8 cellular contexts compared by ENCODE assay signal in the genomic region with DNA sequence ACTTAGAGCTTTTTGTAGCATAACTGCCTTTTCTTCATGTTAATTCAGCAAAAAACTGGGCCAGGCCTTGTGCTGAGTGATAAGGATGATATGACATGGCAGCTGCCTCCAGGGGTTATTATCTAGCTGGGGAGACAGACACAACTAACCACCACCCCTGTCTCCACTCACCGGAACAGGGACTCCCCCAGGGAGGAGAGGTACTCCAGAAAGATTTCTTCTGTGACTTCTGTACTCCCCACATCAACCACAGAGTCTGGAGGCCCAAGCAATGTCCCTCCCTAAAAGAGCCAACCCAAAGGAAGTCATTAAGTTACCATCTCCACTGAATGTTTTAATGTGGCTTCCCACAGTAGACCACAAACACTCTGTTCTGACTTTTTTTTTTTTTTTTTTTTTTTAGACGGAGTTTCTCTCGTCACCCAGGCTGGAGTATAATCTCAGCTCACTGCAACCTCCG. TPM values are rescaled to one million over a fixed set of nuclear protein-coding genes. Genes with fewer than 3 reads are reported as not detected.
A peak's percentile ranks its signal among the peaks of the same experiment; 100 is the strongest.
DNase-seq lines count a peak whose midpoint lies in the region; ATAC-seq and TF ChIP-seq lines count a peak whose summit lies in the region.

No MANE protein-coding gene starts in this region.

- peaks cover 29% of the 10 kb centered on the region for H3K4me1 Mint-ChIP-seq in activated naive CD8-positive, alpha-beta T cell treated with anti-CD3 and anti-CD28 coated beads, Interleukin-2, amount 10 ng/mL, durations not matched to agents 7 days and 5 days
- peaks cover 34% of the 10 kb centered on the region for H3K4me1 Mint-ChIP-seq in stimulated activated naive CD8-positive, alpha-beta T cell treated with anti-CD3 and anti-CD28 coated beads, Interleukin-15, Interleukin-2, amounts not matched to agents 100 ng/mL and 50 ng/mL, for 24 hours (ENCODE audit: low read depth)

- H3K4me1 ChIP-seq in Peyer's patch (no peaks in the 10 kb centered on the region), psoas muscle (no peaks in the 10 kb centered on the region)

- DNase-seq in Right ventricle myocardium superior (peak; percentile 5), left ventricle myocardium superior (no peak), Peyer's patch (peak in 2 of 3 donors; percentile 27 to 52), islet precursor cell (no peak), psoas muscle (no peak), LoVo (ENCODE audit: low spot score) (no peak)
- DNase-seq in activated naive CD8-positive, alpha-beta T cell treated with anti-CD3 and anti-CD28 coated beads, Interleukin-2, amount 10 ng/mL, durations not matched to agents 7 days and 5 days, result peak; percentile 56

- H3K4me3 ChIP-seq in Peyer's patch (no peak overlapping the region), psoas muscle (no peak overlapping the region)

- POLR2A ChIA-PET in activated naive CD8-positive, alpha-beta T cell treated with anti-CD3 and anti-CD28 coated beads, Interleukin-2, amount 10 ng/mL, durations not matched to agents 7 days and 5 days (lab: Charles Lee), result interaction anchor here (0.6 to 3.5 kb wide), 10 partner anchors 9 to 974 kb away, joined by 3 to 35 read pairs (median 5); a partner anchor contains a TSS

- H3K9me3 Mint-ChIP-seq in activated naive CD8-positive, alpha-beta T cell treated with anti-CD3 and anti-CD28 coated beads, Interleukin-2, amount 10 ng/mL, durations not matched to agents 7 days and 5 days, result no peaks in the 10 kb centered on the region
- H3K9me3 Mint-ChIP-seq in stimulated activated naive CD8-positive, alpha-beta T cell treated with anti-CD3 and anti-CD28 coated beads, Interleukin-15, Interleukin-2, amounts not matched to agents 100 ng/mL and 50 ng/mL, for 24 hours, result no peaks in the 10 kb centered on the region

- ATAC-seq in Right ventricle myocardium superior (ENCODE audit: poor library complexity) (no peak), left ventricle myocardium superior (no peak), psoas muscle (no peak)
- ATAC-seq in activated naive CD8-positive, alpha-beta T cell treated with anti-CD3 and anti-CD28 coated beads, Interleukin-2, amount 10 ng/mL, durations not matched to agents 7 days and 5 days (ENCODE audit: low read depth), result peak; percentile 93

- H3K36me3 Mint-ChIP-seq in activated naive CD8-positive, alpha-beta T cell treated with anti-CD3 and anti-CD28 coated beads, Interleukin-2, amount 10 ng/mL, durations not matched to agents 7 days and 5 days, result peaks cover 58% of the 10 kb centered on the region
- peaks cover 83% of the 10 kb centered on the region for H3K36me3 Mint-ChIP-seq in stimulated activated naive CD8-positive, alpha-beta T cell treated with anti-CD3 and anti-CD28 coated beads, Interleukin-15, Interleukin-2, amounts not matched to agents 100 ng/mL and 50 ng/mL, for 24 hours (ENCODE audit: low read depth)

- H3K27me3 ChIP-seq in Peyer's patch, result no peaks in the 10 kb centered on the region
- no peaks in the 10 kb centered on the region for H3K27me3 ChIP-seq in psoas muscle (ENCODE audit: insufficient read depth in 3 of 3, low read length in 2 of 3)

- intact Hi-C loops in Right ventricle myocardium superior (cut with DNase I) (no loop called here), left ventricle myocardium superior (cut with micrococcal nuclease) (no loop called here), psoas muscle (cut with DNase I) (loop anchor here in 1 of 2 donors (10.0 kb wide), 1 partner anchor 209 kb away; no protein-coding TSS in a partner anchor)

- no peak for TF ChIP-seq POLR2A in Peyer's patch (IDR thresholded peaks at IDR 0.05)

- H3K4me3 Mint-ChIP-seq in activated naive CD8-positive, alpha-beta T cell treated with anti-CD3 and anti-CD28 coated beads, Interleukin-2, amount 10 ng/mL, durations not matched to agents 7 days and 5 days, result peak overlapping the region; percentile 29
- H3K4me3 Mint-ChIP-seq in stimulated activated naive CD8-positive, alpha-beta T cell treated with anti-CD3 and anti-CD28 coated beads, Interleukin-15, Interleukin-2, amounts not matched to agents 100 ng/mL and 50 ng/mL, for 24 hours, result peak overlapping the region; percentile 58

- peaks cover 13% of the 10 kb centered on the region for H3K27me3 Mint-ChIP-seq in activated naive CD8-positive, alpha-beta T cell treated with anti-CD3 and anti-CD28 coated beads, Interleukin-2, amount 10 ng/mL, durations not matched to agents 7 days and 5 days
- no peaks in the 10 kb centered on the region for H3K27me3 Mint-ChIP-seq in stimulated activated naive CD8-positive, alpha-beta T cell treated with anti-CD3 and anti-CD28 coated beads, Interleukin-15, Interleukin-2, amounts not matched to agents 100 ng/mL and 50 ng/mL, for 24 hours

- peaks cover 0 to 66% (median 0%) of the 10 kb centered on the region in 3 donors for H3K36me3 ChIP-seq in Peyer's patch
- H3K36me3 ChIP-seq in psoas muscle (ENCODE audit: insufficient read depth in 1 of 2, low read depth in 1 of 2), result peaks cover 11 to 86% of the 10 kb centered on the region in 2 donors

- no peak for TF ChIP-seq CTCF in Peyer's patch (IDR thresholded peaks at IDR 0.05)
- no peak for TF ChIP-seq CTCF in psoas muscle (IDR thresholded peaks at IDR 0.05)

- peak overlapping the region; percentile 61 for H3K27ac Mint-ChIP-seq in activated naive CD8-positive, alpha-beta T cell treated with anti-CD3 and anti-CD28 coated beads, Interleukin-2, amount 10 ng/mL, durations not matched to agents 7 days and 5 days
- peak overlapping the region; percentile 88 for H3K27ac Mint-ChIP-seq in stimulated activated naive CD8-positive, alpha-beta T cell treated with anti-CD3 and anti-CD28 coated beads, Interleukin-15, Interleukin-2, amounts not matched to agents 100 ng/mL and 50 ng/mL, for 24 hours

- H3K9me3 ChIP-seq in Peyer's patch (no peaks in the 10 kb centered on the region), psoas muscle (no peaks in the 10 kb centered on the region)

- H3K27ac ChIP-seq in Peyer's patch (no peak overlapping the region), psoas muscle (no peak overlapping the region)

- 77 to 92% (median 89%) methylated on average over 4 of the region's 4 CpGs for WGBS in psoas muscle, 3 donors

RNA-seq across cellular contexts. Expression of a gene that starts 14.3 kb away (rescaled TPM):
- total RNA-seq in Right ventricle myocardium superior, result 13.9 TPM
- 12.9 TPM for total RNA-seq in left ventricle myocardium superior
- 100 to 1,000 TPM in 3 of 4 donors, 10 to 100 TPM in 1; 63.5 to 139 (median 101) TPM for total RNA-seq in Peyer's patch
- 10 to 100 TPM; 39.0 to 42.9 TPM for total RNA-seq in activated naive CD8-positive, alpha-beta T cell treated with anti-CD3 and anti-CD28 coated beads, Interleukin-2, amount 10 ng/mL, durations not matched to agents 7 days and 5 days
- total RNA-seq in psoas muscle, result 10 to 100 TPM in 2 of 4 donors, 1 to 10 TPM in 2; 7.3 to 12.2 (median 9.2) TPM
- 10 to 100 TPM; 10.3 to 14.5 (median 13.2) TPM for polyA plus RNA-seq in psoas muscle

RNA-seq across cellular contexts. Expression of a gene that starts 16.9 kb away (rescaled TPM):
- total RNA-seq in Right ventricle myocardium superior, result 38.4 TPM
- total RNA-seq in left ventricle myocardium superior, result 53.6 TPM
- 10 to 100 TPM; 22.3 to 39.4 (median 29.9) TPM for total RNA-seq in Peyer's patch
- total RNA-seq in activated naive CD8-positive, alpha-beta T cell treated with anti-CD3 and anti-CD28 coated beads, Interleukin-2, amount 10 ng/mL, durations not matched to agents 7 days and 5 days, result 10 to 100 TPM; 29.5 to 29.7 TPM
- 10 to 100 TPM; 17.5 to 27.6 (median 23.2) TPM for total RNA-seq in psoas muscle
- 10 to 100 TPM; 14.7 to 23.3 (median 18.9) TPM for polyA plus RNA-seq in psoas muscle

RNA-seq across cellular contexts. Expression of a gene that starts 17.2 kb away (rescaled TPM):
- total RNA-seq in Right ventricle myocardium superior (143 TPM), left ventricle myocardium superior (172 TPM), Peyer's patch (100 to 1,000 TPM; 119 to 151 (median 127) TPM), psoas muscle (100 to 1,000 TPM; 185 to 252 (median 217) TPM)
- total RNA-seq in activated naive CD8-positive, alpha-beta T cell treated with anti-CD3 and anti-CD28 coated beads, Interleukin-2, amount 10 ng/mL, durations not matched to agents 7 days and 5 days, result 100 to 1,000 TPM; 215 to 222 TPM
- polyA plus RNA-seq in psoas muscle, result 100 to 1,000 TPM; 156 to 291 (median 259) TPM

RNA-seq across cellular contexts. Expression of a gene that starts 43.1 kb away (rescaled TPM):
- 252 TPM for total RNA-seq in Right ventricle myocardium superior
- 223 TPM for total RNA-seq in left ventricle myocardium superior
- 1 to 10 TPM in 1 of 4 donors, under 1 TPM in 1, not detected in 2; 0.80 to 1.5 TPM for total RNA-seq in Peyer's patch
- total RNA-seq in activated naive CD8-positive, alpha-beta T cell treated with anti-CD3 and anti-CD28 coated beads, Interleukin-2, amount 10 ng/mL, durations not matched to agents 7 days and 5 days, result not detected
- total RNA-seq in psoas muscle, result 1 to 10 TPM in 1 of 4 donors, under 1 TPM in 3; 0.27 to 1.1 (median 0.77) TPM
- polyA plus RNA-seq in psoas muscle, result under 1 TPM; 0.60 to 0.69 (median 0.66) TPM

RNA-seq across cellular contexts. Expression of a gene that starts 59.6 kb away (rescaled TPM):
- total RNA-seq in Right ventricle myocardium superior (18.3 TPM), left ventricle myocardium superior (17.9 TPM), Peyer's patch (10 to 100 TPM in 3 of 4 donors, 1 to 10 TPM in 1; 9.5 to 14.9 (median 13.0) TPM), psoas muscle (10 to 100 TPM; 13.1 to 23.2 (median 18.5) TPM)
- 10 to 100 TPM; 29.8 to 30.5 TPM for total RNA-seq in activated naive CD8-positive, alpha-beta T cell treated with anti-CD3 and anti-CD28 coated beads, Interleukin-2, amount 10 ng/mL, durations not matched to agents 7 days and 5 days
- 10 to 100 TPM; 17.1 to 28.6 (median 17.2) TPM for polyA plus RNA-seq in psoas muscle

Comparison
In these comparisons a context has a peak if more than half of its experiments do, and no peak if none do; other contexts are left out.
1. DNase-seq: peak in Right ventricle myocardium superior (single experiment), Peyer's patch (2 of 3) and activated naive CD8-positive, alpha-beta T cell treated with anti-CD3 and anti-CD28 coated beads, Interleukin-2, amount 10 ng/mL, durations not matched to agents 7 days and 5 days (single experiment); none in left ventricle myocardium superior (single experiment), islet precursor cell (single experiment), psoas muscle (0 of 2) and LoVo (single experiment).